20 cellular contexts compared by ENCODE assay signal in the genomic region with DNA sequence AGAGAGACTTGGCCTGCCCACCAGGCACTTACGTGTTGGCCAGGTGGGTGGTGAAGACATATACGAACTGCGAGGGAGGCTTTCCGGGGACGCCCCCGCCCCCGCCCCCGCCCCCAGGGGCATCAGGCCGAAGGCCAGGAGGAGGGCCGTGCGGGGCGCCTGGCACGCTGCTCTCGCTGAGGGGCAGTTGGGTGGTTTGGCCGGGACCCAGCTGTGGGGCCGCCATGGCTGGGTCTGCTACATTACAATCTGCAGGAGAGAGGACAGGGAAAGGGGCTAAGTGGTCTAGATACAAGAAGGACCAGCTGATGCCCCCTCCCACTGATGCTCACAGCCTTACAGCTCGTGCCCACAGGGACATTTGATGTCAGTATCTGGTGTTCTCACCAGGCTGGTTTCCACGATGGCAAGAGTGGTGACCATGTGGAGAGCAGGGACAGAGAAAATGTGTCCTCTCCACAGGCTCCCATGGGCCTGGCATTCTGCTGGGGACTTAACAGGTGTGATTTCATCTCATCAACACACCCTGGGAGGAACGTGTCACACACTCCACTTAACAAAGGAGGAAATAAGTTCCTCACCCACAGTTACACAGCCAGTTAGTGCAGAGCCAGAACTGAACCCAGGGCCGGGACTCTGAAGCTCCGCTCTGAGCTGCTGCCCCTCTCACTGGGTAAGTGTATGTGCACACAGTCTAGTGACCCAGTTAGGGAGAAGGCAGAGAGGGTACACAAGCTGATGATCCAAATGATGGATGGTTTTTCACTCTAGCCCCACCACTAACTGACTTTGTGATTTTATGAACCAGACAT. TPM values are rescaled to one million over a fixed set of nuclear protein-coding genes. Genes with fewer than 3 reads are reported as not detected.
"Had no signal": no experiment of that assay in that cellular context is flagged by ENCODE, and none has a peak within 500 bp of the region (broad histone marks: within the 10 kb centered on the region; RNA-seq: fewer than 3 reads in every experiment).

No MANE protein-coding gene starts in this region.

- H2AFZ ChIP-seq: neural progenitor cell, parathyroid adenoma had no signal

- H3K4me3 ChIP-seq: lower lobe of right lung, neural progenitor cell had no signal

- DNase-seq: activated CD4-positive, CD25-positive, alpha-beta regulatory T cell; activated effector memory CD4-positive, alpha-beta T cell treated with Interleukin-2 at 50 U/mL for 16 hours; brain microvascular endothelial cell; effector memory CD8-positive, alpha-beta T cell; foreskin melanocyte; head of caudate nucleus; immature natural killer cell; lower lobe of right lung; stimulated activated CD4-positive, alpha-beta T cell treated with anti-CD3 and anti-CD28 coated beads, Interleukin-15, amount 100 ng/mL, for 24 hours; stimulated activated CD4-positive, alpha-beta T cell treated with anti-CD3 and anti-CD28 coated beads, Interleukin-4, amount 100 ng/mL, for 1 hour; stimulated activated naive B cell treated with anti-CD40 and anti-IgM and Interleukin-4, amounts not matched to agents 10 μg/mL and 1 μg/mL and 100 μg/mL, for 72 hours; trophoblast cell had no signal

- ATAC-seq: effector memory CD8-positive, alpha-beta T cell; lower lobe of right lung; stimulated activated naive B cell treated with anti-CD40 and anti-IgM and Interleukin-4, amounts not matched to agents 10 μg/mL and 1 μg/mL and 100 μg/mL, for 72 hours had no signal

- H3K79me2 ChIP-seq: parathyroid adenoma had no signal

- H3K4me1 ChIP-seq: parathyroid adenoma had no signal

- H3K27ac ChIP-seq: brain microvascular endothelial cell, lower lobe of right lung, neural progenitor cell, parathyroid adenoma had no signal

- H3K27me3 ChIP-seq: brain microvascular endothelial cell, neural progenitor cell had no signal

- H3K9me3 Mint-ChIP-seq: activated naive CD4-positive, alpha-beta T cell treated with anti-CD3 and anti-CD28 coated beads, Interleukin-2, amount 50 U/mL, for 24 hours; central memory CD8-positive, alpha-beta T cell; dendritic cell treated with granulocyte-macrophage colony-stimulating factor and Interleukin-4, amounts not matched to agents 40 ng/mL and 50 ng/mL, for 4 days; effector memory CD8-positive, alpha-beta T cell; neural progenitor cell; stimulated activated naive B cell treated with anti-CD40 and anti-IgM and Interleukin-4, amounts not matched to agents 10 μg/mL and 1 μg/mL and 100 μg/mL, for 72 hours; T-helper 2 cell treated with Interferon-gamma antibody and Interleukin-4, amounts not matched to agents 5 μg/mL and 100 μg/mL, for 36 hours had no signal

- H3K27me3 Mint-ChIP-seq: activated naive CD4-positive, alpha-beta T cell treated with anti-CD3 and anti-CD28 coated beads, Interleukin-2, amount 50 U/mL, for 24 hours; central memory CD8-positive, alpha-beta T cell; dendritic cell treated with granulocyte-macrophage colony-stimulating factor and Interleukin-4, amounts not matched to agents 40 ng/mL and 50 ng/mL, for 4 days; effector memory CD8-positive, alpha-beta T cell; stimulated activated naive B cell treated with anti-CD40 and anti-IgM and Interleukin-4, amounts not matched to agents 10 μg/mL and 1 μg/mL and 100 μg/mL, for 72 hours had no signal

- H3K9me3 ChIP-seq: lower lobe of right lung had no signal

- H3K27ac Mint-ChIP-seq: dendritic cell treated with granulocyte-macrophage colony-stimulating factor and Interleukin-4, amounts not matched to agents 40 ng/mL and 50 ng/mL, for 4 days; effector memory CD8-positive, alpha-beta T cell; neural progenitor cell; T-helper 2 cell treated with Interferon-gamma antibody and Interleukin-4, amounts not matched to agents 5 μg/mL and 100 μg/mL, for 36 hours had no signal

- H3K9ac ChIP-seq: neural progenitor cell, parathyroid adenoma had no signal

- H3K4me2 ChIP-seq: neural progenitor cell had no signal

- H3K4me3 Mint-ChIP-seq: activated naive CD4-positive, alpha-beta T cell treated with anti-CD3 and anti-CD28 coated beads, Interleukin-2, amount 50 U/mL, for 24 hours; central memory CD8-positive, alpha-beta T cell; dendritic cell treated with granulocyte-macrophage colony-stimulating factor and Interleukin-4, amounts not matched to agents 40 ng/mL and 50 ng/mL, for 4 days; effector memory CD8-positive, alpha-beta T cell; immature natural killer cell; neural progenitor cell; stimulated activated naive B cell treated with anti-CD40 and anti-IgM and Interleukin-4, amounts not matched to agents 10 μg/mL and 1 μg/mL and 100 μg/mL, for 72 hours; T-helper 2 cell treated with Interferon-gamma antibody and Interleukin-4, amounts not matched to agents 5 μg/mL and 100 μg/mL, for 36 hours had no signal

RNA-seq across cellular contexts. Expression of a gene that starts 19.7 kb away (rescaled TPM):
- total RNA-seq: fibroblast of lung, myocyte had no signal
- polyA plus RNA-seq: fibroblast of lung had no signal

RNA-seq across cellular contexts. Expression of a gene that starts 52.7 kb away (rescaled TPM):
- total RNA-seq: fibroblast of lung, lower lobe of right lung, myocyte had no signal
- polyA plus RNA-seq: fibroblast of lung had no signal
